ENCODE assay signal across 1 cellular context in genomic region chr6:11183761-11184362, GRCh38.
TF ChIP-seq lines count a peak whose summit lies in the region.

No MANE protein-coding gene starts in this region.

TF ChIP-seq in A549, 52 proteins besides CTCF, POLR2A, EP300 and RAD21 (continued from another document):
- TF ChIP-seq REST (IDR thresholded peaks at IDR 0.05) (no peak), ZC3H11A (IDR thresholded peaks at IDR 0.05) (no peak), FOSL2 (IDR thresholded peaks at IDR 0.05) (no peak), FOSL2 (CRISPR knock-in tag; IDR thresholded peaks at IDR 0.05) (no peak), FOXS1 (CRISPR knock-in tag; IDR thresholded peaks at IDR 0.05) (no peak), ZFP36 (IDR thresholded peaks at IDR 0.05; ENCODE audit: borderline replicate concordance, partially characterized antibody) (no peak)
